ENCODE assay signal across 24 cellular contexts in the genomic region with DNA sequence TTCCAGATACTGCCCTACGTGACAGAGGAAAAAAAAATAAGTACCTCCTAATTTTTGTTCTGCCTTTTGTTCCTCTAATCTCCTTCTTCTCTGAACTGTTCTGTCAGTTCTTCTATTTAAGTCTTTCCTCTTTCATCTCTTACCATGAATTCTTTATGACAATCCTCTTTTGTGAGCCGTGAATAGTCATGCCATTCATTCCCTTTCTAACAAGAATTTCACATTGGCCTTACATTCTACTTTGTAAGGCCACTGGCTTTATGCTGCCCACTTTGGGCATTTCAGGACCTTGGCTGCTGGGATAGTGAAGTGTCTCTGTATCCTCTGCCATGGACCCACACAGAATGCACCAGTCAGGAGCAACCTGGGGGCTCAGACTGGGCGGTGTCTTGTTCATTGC. TPM values are rescaled to one million over a fixed set of nuclear protein-coding genes. Genes with fewer than 3 reads are reported as not detected.
DNase-seq lines count a peak whose midpoint lies in the region; ATAC-seq, FAIRE-seq and TF ChIP-seq lines count a peak whose summit lies in the region.
"Had no signal": no experiment of that assay in that cellular context is flagged by ENCODE, and none has a peak within 500 bp of the region (broad histone marks: within the 10 kb centered on the region; RNA-seq: fewer than 3 reads in every experiment).

No MANE protein-coding gene starts in this region.

- no peak overlapping the region for H3K4me3 Mint-ChIP-seq in activated T-helper 1 cell treated with anti-CD3 and anti-CD28 coated beads, Interleukin-12 subunit alpha, Interleukin-12 subunit beta, Interleukin-2, Interleukin-4 antibody, amounts not matched to agents 30 ng/mL and 10 ng/mL and 1 ng/mL, durations not matched to agents 14 hours and 24 hours and 36 hours
- H3K4me3 Mint-ChIP-seq: CD4-positive, CD25-positive, alpha-beta regulatory T cell; CD8-positive, alpha-beta memory T cell; HFFc6 had no signal

- peaks cover 23% of the 10 kb centered on the region for H3K4me1 ChIP-seq in psoas muscle
- H3K4me1 ChIP-seq: BE2C, Caco-2 had no signal

- no peak for TF ChIP-seq CTCF in psoas muscle (IDR thresholded peaks at IDR 0.05)

- DNase-seq in H54 (ENCODE audit: insufficient read length, low spot score), result no peak
- DNase-seq in astrocyte of the hippocampus (ENCODE audit: low read depth, low spot score), result peak; percentile 5
- no peak for DNase-seq in psoas muscle
- DNase-seq in activated T-helper 1 cell treated with anti-CD3 and anti-CD28 coated beads, Interleukin-12 subunit alpha, Interleukin-12 subunit beta, Interleukin-2, Interleukin-4 antibody, amounts not matched to agents 30 ng/mL and 10 ng/mL and 1 ng/mL, durations not matched to agents 14 hours and 24 hours and 36 hours (ENCODE audit: low spot score), result no peak
- DNase-seq in 8988T, result no peak
- DNase-seq in HK-2 (ENCODE audit: unreplicated experiment), result no peak
- DNase-seq: ACHN; BE2C; C1 segment of cervical spinal cord; Caco-2; CD4-positive, CD25-positive, alpha-beta regulatory T cell; CD8-positive, alpha-beta memory T cell; DMS79; GDM1; GOT3; HFFc6; KG1 had no signal

- H3K27me3 ChIP-seq in psoas muscle (ENCODE audit: insufficient read depth in 3 of 3, low read length in 2 of 3), result no peaks in the 10 kb centered on the region
- H3K27me3 ChIP-seq: BE2C had no signal

- FAIRE-seq in H54 (lab: Jason Lieb, UNC), result peak; percentile 60
- FAIRE-seq: A204.1, D721Med, GM12892, GM18507, HepG2 had no signal

- peaks cover 10% of the 10 kb centered on the region for H3K27me3 Mint-ChIP-seq in activated T-helper 1 cell treated with anti-CD3 and anti-CD28 coated beads, Interleukin-12 subunit alpha, Interleukin-12 subunit beta, Interleukin-2, Interleukin-4 antibody, amounts not matched to agents 30 ng/mL and 10 ng/mL and 1 ng/mL, durations not matched to agents 14 hours and 24 hours and 36 hours (ENCODE audit: insufficient read depth)

- H3K27ac ChIP-seq in psoas muscle, result peak overlapping the region; percentile 32

- peaks cover 0 to 90% of the 10 kb centered on the region in 2 donors for H3K36me3 ChIP-seq in psoas muscle (ENCODE audit: insufficient read depth in 1 of 2, low read depth in 1 of 2)
- H3K36me3 ChIP-seq: BE2C had no signal

- H3K4me1 Mint-ChIP-seq in activated T-helper 1 cell treated with anti-CD3 and anti-CD28 coated beads, Interleukin-12 subunit alpha, Interleukin-12 subunit beta, Interleukin-2, Interleukin-4 antibody, amounts not matched to agents 30 ng/mL and 10 ng/mL and 1 ng/mL, durations not matched to agents 14 hours and 24 hours and 36 hours (ENCODE audit: low read depth), result no peaks in the 10 kb centered on the region
- H3K4me1 Mint-ChIP-seq: CD4-positive, CD25-positive, alpha-beta regulatory T cell; CD8-positive, alpha-beta memory T cell had no signal

- no peak overlapping the region for H3K4me3 ChIP-seq in psoas muscle

- no peaks in the 10 kb centered on the region for H3K9me3 Mint-ChIP-seq in activated T-helper 1 cell treated with anti-CD3 and anti-CD28 coated beads, Interleukin-12 subunit alpha, Interleukin-12 subunit beta, Interleukin-2, Interleukin-4 antibody, amounts not matched to agents 30 ng/mL and 10 ng/mL and 1 ng/mL, durations not matched to agents 14 hours and 24 hours and 36 hours
- H3K9me3 Mint-ChIP-seq: CD8-positive, alpha-beta memory T cell; HFFc6 had no signal

- intact Hi-C loops in psoas muscle (cut with DNase I), result no loop called here
- intact Hi-C loops in activated T-helper 1 cell treated with anti-CD3 and anti-CD28 coated beads, Interleukin-12 subunit alpha, Interleukin-12 subunit beta, Interleukin-2, Interleukin-4 antibody, amounts not matched to agents 30 ng/mL and 10 ng/mL and 1 ng/mL, durations not matched to agents 14 hours and 24 hours and 36 hours (cut with micrococcal nuclease), result no loop called here

- H3K36me3 Mint-ChIP-seq in activated T-helper 1 cell treated with anti-CD3 and anti-CD28 coated beads, Interleukin-12 subunit alpha, Interleukin-12 subunit beta, Interleukin-2, Interleukin-4 antibody, amounts not matched to agents 30 ng/mL and 10 ng/mL and 1 ng/mL, durations not matched to agents 14 hours and 24 hours and 36 hours (ENCODE audit: low read depth), result no peaks in the 10 kb centered on the region
- H3K36me3 Mint-ChIP-seq: CD4-positive, CD25-positive, alpha-beta regulatory T cell; CD8-positive, alpha-beta memory T cell had no signal

- WGBS in psoas muscle, 3 donors, result 66 to 73% (median 68%) methylated on average over 3 of the region's 3 CpGs

- no peak overlapping the region for H3K27ac Mint-ChIP-seq in activated T-helper 1 cell treated with anti-CD3 and anti-CD28 coated beads, Interleukin-12 subunit alpha, Interleukin-12 subunit beta, Interleukin-2, Interleukin-4 antibody, amounts not matched to agents 30 ng/mL and 10 ng/mL and 1 ng/mL, durations not matched to agents 14 hours and 24 hours and 36 hours
- H3K27ac Mint-ChIP-seq: CD4-positive, CD25-positive, alpha-beta regulatory T cell; CD8-positive, alpha-beta memory T cell; HFFc6 had no signal

- no peak for ATAC-seq in psoas muscle
- ATAC-seq: HCT116, HepG2 had no signal

- no peak for TF ChIP-seq POLR2A in H54 (IDR thresholded peaks at IDR 0.05; ENCODE audit: low read depth, low read length)

- H3K9me3 ChIP-seq in psoas muscle, result no peaks in the 10 kb centered on the region
- H3K9me3 ChIP-seq: BE2C, Caco-2 had no signal

RNA-seq across cellular contexts. Expression of a gene that starts 52.9 kb away (rescaled TPM):
- total RNA-seq in psoas muscle, result not detected
- under 1 TPM in 1 of 3 donors, not detected in 2; 0.17 TPM for polyA plus RNA-seq in psoas muscle
- not detected in 2 replicates for total RNA-seq in activated T-helper 1 cell treated with anti-CD3 and anti-CD28 coated beads, Interleukin-12 subunit alpha, Interleukin-12 subunit beta, Interleukin-2, Interleukin-4 antibody, amounts not matched to agents 30 ng/mL and 10 ng/mL and 1 ng/mL, durations not matched to agents 14 hours and 24 hours and 36 hours
- total RNA-seq: CD4-positive, CD25-positive, alpha-beta regulatory T cell; CD8-positive, alpha-beta memory T cell; Daoy had no signal
- polyA plus RNA-seq: CD4-positive, CD25-positive, alpha-beta regulatory T cell; CD8-positive, alpha-beta memory T cell had no signal
